21 cellular contexts compared by ENCODE assay signal in the genomic region with DNA sequence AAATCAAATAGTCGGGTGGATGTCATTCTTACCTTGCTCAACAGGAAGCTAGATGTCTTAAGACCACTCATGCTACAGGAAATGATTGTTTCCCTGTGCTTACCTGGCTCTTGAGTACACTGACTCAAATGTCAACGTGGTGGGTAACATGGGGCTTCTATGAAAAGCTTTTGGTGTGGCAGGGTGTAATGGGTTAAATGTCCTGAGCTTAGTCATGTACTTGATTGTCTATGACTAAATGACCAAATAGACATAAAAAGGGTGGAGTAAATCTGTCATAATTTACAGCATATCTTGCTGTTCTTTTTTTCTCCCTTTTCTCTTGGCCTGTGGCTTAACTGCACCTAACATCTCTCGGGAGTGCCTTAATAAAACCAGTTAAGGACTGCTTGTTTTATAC. TPM values are rescaled to one million over a fixed set of nuclear protein-coding genes. Genes with fewer than 3 reads are reported as not detected.
DNase-seq lines count a peak whose midpoint lies in the region; ATAC-seq, FAIRE-seq and TF ChIP-seq lines count a peak whose summit lies in the region.
"Had no signal": no experiment of that assay in that cellular context is flagged by ENCODE, and none has a peak within 500 bp of the region (broad histone marks: within the 10 kb centered on the region; RNA-seq: fewer than 3 reads in every experiment).

No MANE protein-coding gene starts in this region.

- no peaks in the 10 kb centered on the region for H3K27me3 Mint-ChIP-seq in MCF 10A (ENCODE audit: insufficient read depth, unreplicated experiment)
- H3K27me3 Mint-ChIP-seq in activated T-helper 2 cell treated with anti-CD3 and anti-CD28 coated beads, Interferon-gamma antibody, Interleukin-2, Interleukin-4, amounts not matched to agents 10 μg/mL and 5 μg/mL and 100 μg/mL, durations not matched to agents 14 hours and 24 hours and 36 hours (ENCODE audit: low read depth), result peaks cover 17% of the 10 kb centered on the region
- H3K27me3 Mint-ChIP-seq in activated CD8-positive, alpha-beta memory T cell treated with anti-CD3 and anti-CD28 coated beads, Interleukin-2, amount 10 ng/mL, durations not matched to agents 7 days and 5 days, result peaks cover 9% of the 10 kb centered on the region

- POLR2A ChIA-PET in MCF 10A (lab: Yijun Ruan, JAX), result interaction anchor here (0.5 to 3.8 kb wide), 13 partner anchors 14 to 728 kb away, joined by 3 to 33 read pairs (median 3); partner anchors contain the start of gene CCNG2

- no peak for TF ChIP-seq CTCF in MCF 10A (IDR thresholded peaks at IDR 0.05; ENCODE audit: unreplicated experiment)
- TF ChIP-seq CTCF in breast epithelium (IDR thresholded peaks at IDR 0.05), result no peak
- no peak for TF ChIP-seq CTCF in keratinocyte (optimal IDR thresholded peaks at IDR 0.05 in 1 of 3, IDR thresholded peaks at IDR 0.05 in 1 of 3, conservative IDR thresholded peaks at IDR 0.05 in 1 of 3; ENCODE audit: extremely low read depth in 1 of 3, insufficient read depth in 2 of 3, low read length in 3 of 3)
- no peak for TF ChIP-seq CTCF in upper lobe of right lung (IDR thresholded peaks at IDR 0.05)

- no peaks in the 10 kb centered on the region for H3K36me3 Mint-ChIP-seq in MCF 10A (ENCODE audit: insufficient read depth, unreplicated experiment)
- H3K36me3 Mint-ChIP-seq in activated T-helper 2 cell treated with anti-CD3 and anti-CD28 coated beads, Interferon-gamma antibody, Interleukin-2, Interleukin-4, amounts not matched to agents 10 μg/mL and 5 μg/mL and 100 μg/mL, durations not matched to agents 14 hours and 24 hours and 36 hours (ENCODE audit: low read depth), result no peaks in the 10 kb centered on the region
- no peaks in the 10 kb centered on the region for H3K36me3 Mint-ChIP-seq in activated CD8-positive, alpha-beta memory T cell treated with anti-CD3 and anti-CD28 coated beads, Interleukin-2, amount 10 ng/mL, durations not matched to agents 7 days and 5 days
- H3K36me3 Mint-ChIP-seq: brain had no signal

- H3K9me3 Mint-ChIP-seq in MCF 10A (ENCODE audit: unreplicated experiment), result no peaks in the 10 kb centered on the region
- no peaks in the 10 kb centered on the region for H3K9me3 Mint-ChIP-seq in activated T-helper 2 cell treated with anti-CD3 and anti-CD28 coated beads, Interferon-gamma antibody, Interleukin-2, Interleukin-4, amounts not matched to agents 10 μg/mL and 5 μg/mL and 100 μg/mL, durations not matched to agents 14 hours and 24 hours and 36 hours
- H3K9me3 Mint-ChIP-seq in activated CD8-positive, alpha-beta memory T cell treated with anti-CD3 and anti-CD28 coated beads, Interleukin-2, amount 10 ng/mL, durations not matched to agents 7 days and 5 days (ENCODE audit: low read depth), result no peaks in the 10 kb centered on the region
- H3K9me3 Mint-ChIP-seq: effector memory CD8-positive, alpha-beta T cell had no signal

- H3K27me3 ChIP-seq in breast epithelium (no peaks in the 10 kb centered on the region), keratinocyte (ENCODE audit: control insufficient read depth, extremely low read depth, insufficient read depth, low read length) (no peaks in the 10 kb centered on the region), upper lobe of right lung (no peaks in the 10 kb centered on the region)
- H3K27me3 ChIP-seq: Peyer's patch, transverse colon had no signal

- no peak overlapping the region for H3K4me3 Mint-ChIP-seq in MCF 10A (ENCODE audit: unreplicated experiment)
- H3K4me3 Mint-ChIP-seq in activated T-helper 2 cell treated with anti-CD3 and anti-CD28 coated beads, Interferon-gamma antibody, Interleukin-2, Interleukin-4, amounts not matched to agents 10 μg/mL and 5 μg/mL and 100 μg/mL, durations not matched to agents 14 hours and 24 hours and 36 hours (ENCODE audit: low read depth), result no peak overlapping the region
- H3K4me3 Mint-ChIP-seq in activated CD8-positive, alpha-beta memory T cell treated with anti-CD3 and anti-CD28 coated beads, Interleukin-2, amount 10 ng/mL, durations not matched to agents 7 days and 5 days, result no peak overlapping the region
- H3K4me3 Mint-ChIP-seq: brain; effector memory CD8-positive, alpha-beta T cell had no signal

- H3K9me3 ChIP-seq in breast epithelium (no peaks in the 10 kb centered on the region), keratinocyte (ENCODE audit: control insufficient read depth, low read depth, low read length) (no peaks in the 10 kb centered on the region), upper lobe of right lung (no peaks in the 10 kb centered on the region)
- H3K9me3 ChIP-seq: Peyer's patch, transverse colon had no signal

- H3K4me1 Mint-ChIP-seq in MCF 10A (ENCODE audit: insufficient read depth, unreplicated experiment), result peaks cover 25% of the 10 kb centered on the region
- peaks cover 31% of the 10 kb centered on the region for H3K4me1 Mint-ChIP-seq in activated T-helper 2 cell treated with anti-CD3 and anti-CD28 coated beads, Interferon-gamma antibody, Interleukin-2, Interleukin-4, amounts not matched to agents 10 μg/mL and 5 μg/mL and 100 μg/mL, durations not matched to agents 14 hours and 24 hours and 36 hours (ENCODE audit: low read depth)
- peaks cover 12% of the 10 kb centered on the region for H3K4me1 Mint-ChIP-seq in activated CD8-positive, alpha-beta memory T cell treated with anti-CD3 and anti-CD28 coated beads, Interleukin-2, amount 10 ng/mL, durations not matched to agents 7 days and 5 days

- intact Hi-C loops in MCF 10A (cut with micrococcal nuclease), result loop anchor here (2.0 to 10.0 kb wide), 3 partner anchors 43 to 690 kb away; no protein-coding TSS in a partner anchor
- intact Hi-C loops in breast epithelium (cut with DNase I; ENCODE audit: low total_unique reads), result no loop called here
- intact Hi-C loops in activated T-helper 2 cell treated with anti-CD3 and anti-CD28 coated beads, Interferon-gamma antibody, Interleukin-2, Interleukin-4, amounts not matched to agents 10 μg/mL and 5 μg/mL and 100 μg/mL, durations not matched to agents 14 hours and 24 hours and 36 hours (cut with micrococcal nuclease), result loop anchor here (10.0 kb wide), 1 partner anchor 687 kb away; no protein-coding TSS in a partner anchor
- intact Hi-C loops in upper lobe of right lung (cut with DNase I), result no loop called here

- H3K27ac ChIP-seq in breast epithelium, result no peak overlapping the region
- H3K27ac ChIP-seq in keratinocyte (ENCODE audit: control insufficient read depth, insufficient read depth, low read length), result peak overlapping the region; percentile 79
- H3K27ac ChIP-seq in upper lobe of right lung, result no peak overlapping the region
- H3K27ac ChIP-seq: transverse colon had no signal

- no peak for FAIRE-seq in keratinocyte (lab: Jason Lieb, UNC)
- FAIRE-seq: GM19239, K562, kidney had no signal

- no peaks in the 10 kb centered on the region for H3K9me1 ChIP-seq in keratinocyte (ENCODE audit: control insufficient read depth, extremely low read depth, insufficient read depth, low read length)

- no TSS peak for BruUV-seq in MCF 10A (replicated peaks; lab: Mats Ljungman, UMichigan)

- no peak overlapping the region for H2AFZ ChIP-seq in keratinocyte (ENCODE audit: control insufficient read depth, low read length)

- CTCF ChIA-PET in MCF 10A (lab: Yijun Ruan, JAX), result interaction anchor here (0.7 to 10.0 kb wide), 8 partner anchors 8 to 157 kb away, joined by 3 to 102 read pairs (median 6); no protein-coding TSS in a partner anchor
- CTCF ChIA-PET in activated CD8-positive, alpha-beta memory T cell treated with anti-CD3 and anti-CD28 coated beads, Interleukin-2, amount 10 ng/mL, durations not matched to agents 7 days and 5 days (lab: Charles Lee), result interaction anchor here (1.2 to 8.0 kb wide), 3 partner anchors 14 to 155 kb away, joined by 3 to 150 read pairs (median 13); no protein-coding TSS in a partner anchor

- peak overlapping the region; percentile 28 for H3K9ac ChIP-seq in keratinocyte (ENCODE audit: control insufficient read depth, extremely low read depth, insufficient read depth, low read length)

- H3K4me1 ChIP-seq in breast epithelium (no peaks in the 10 kb centered on the region), keratinocyte (ENCODE audit: control insufficient read depth, extremely low read depth, insufficient read depth, low read length) (peaks cover 45% of the 10 kb centered on the region), upper lobe of right lung (no peaks in the 10 kb centered on the region)
- H3K4me1 ChIP-seq: Peyer's patch had no signal

- no peak overlapping the region for H3K27ac Mint-ChIP-seq in MCF 10A (ENCODE audit: low read depth, unreplicated experiment)
- H3K27ac Mint-ChIP-seq in activated T-helper 2 cell treated with anti-CD3 and anti-CD28 coated beads, Interferon-gamma antibody, Interleukin-2, Interleukin-4, amounts not matched to agents 10 μg/mL and 5 μg/mL and 100 μg/mL, durations not matched to agents 14 hours and 24 hours and 36 hours, result peak overlapping the region; percentile 2
- no peak overlapping the region for H3K27ac Mint-ChIP-seq in activated CD8-positive, alpha-beta memory T cell treated with anti-CD3 and anti-CD28 coated beads, Interleukin-2, amount 10 ng/mL, durations not matched to agents 7 days and 5 days
- H3K27ac Mint-ChIP-seq: brain; effector memory CD8-positive, alpha-beta T cell had no signal

- DNase-seq in MCF 10A (ENCODE audit: unreplicated experiment) (peak; percentile 13), breast epithelium (ENCODE audit: low spot score in 2 of 2) (no peak), keratinocyte (ENCODE audit: low read depth, low spot score) (peak; percentile 42), upper lobe of right lung (no peak)
- DNase-seq in activated T-helper 2 cell treated with anti-CD3 and anti-CD28 coated beads, Interferon-gamma antibody, Interleukin-2, Interleukin-4, amounts not matched to agents 10 μg/mL and 5 μg/mL and 100 μg/mL, durations not matched to agents 14 hours and 24 hours and 36 hours (ENCODE audit: low spot score), result no peak
- no peak for DNase-seq in activated CD8-positive, alpha-beta memory T cell treated with anti-CD3 and anti-CD28 coated beads, Interleukin-2, amount 10 ng/mL, durations not matched to agents 7 days and 5 days
- DNase-seq: C1 segment of cervical spinal cord; effector memory CD8-positive, alpha-beta T cell; kidney; NCI-H1436; NCI-H2107; NCI-H524 had no signal

- no peaks in the 10 kb centered on the region for H4K20me1 ChIP-seq in keratinocyte (ENCODE audit: control insufficient read depth, extremely low read depth, insufficient read depth, low read length)

- no peak for TF ChIP-seq POLR2A in breast epithelium (IDR thresholded peaks at IDR 0.05)

- H3K36me3 ChIP-seq in breast epithelium, result no peaks in the 10 kb centered on the region
- H3K36me3 ChIP-seq in keratinocyte (ENCODE audit: control insufficient read depth in 2 of 2, extremely low read depth in 1 of 2, insufficient read depth in 2 of 2, low read length in 2 of 2), result no peaks in the 10 kb centered on the region
- no peaks in the 10 kb centered on the region for H3K36me3 ChIP-seq in upper lobe of right lung
- H3K36me3 ChIP-seq: Peyer's patch, transverse colon had no signal

- dilution Hi-C loops in keratinocyte (cut with MboI; ENCODE audit: extremely low pct_ligation_motif_present, low sequenced_read_pairs), result no loop called here

- H3K79me2 ChIP-seq in keratinocyte (ENCODE audit: control insufficient read depth, insufficient read depth, low read length), result no peaks in the 10 kb centered on the region

- peak overlapping the region; percentile 72 for H3K4me2 ChIP-seq in keratinocyte (ENCODE audit: control insufficient read depth, extremely low read depth, insufficient read depth, low read depth, low read length)

- H3K4me3 ChIP-seq in breast epithelium (no peak overlapping the region), keratinocyte (ENCODE audit: control insufficient read depth in 2 of 3, extremely low read depth in 1 of 3, insufficient read depth in 2 of 3, low read depth in 1 of 3, low read length in 3 of 3) (peak overlapping the region in 2 of 3 experiments; percentile 11 to 33), upper lobe of right lung (no peak overlapping the region)
- H3K4me3 ChIP-seq: K562, Peyer's patch, transverse colon had no signal

- ATAC-seq in upper lobe of right lung (peak; percentile 12), HG03520 (IDR thresholded peaks at IDR 0.05; ENCODE audit: unreplicated experiment) (no peak), HG02870 (IDR thresholded peaks at IDR 0.05; ENCODE audit: unreplicated experiment) (no peak)
- no peak for ATAC-seq in activated CD8-positive, alpha-beta memory T cell treated with anti-CD3 and anti-CD28 coated beads, Interleukin-2, amount 10 ng/mL, durations not matched to agents 7 days and 5 days
- ATAC-seq: effector memory CD8-positive, alpha-beta T cell; HCT116; K562; sciatic nerve had no signal

RNA-seq across cellular contexts. Expression of gene CCNG2, which starts 44.9 kb away (rescaled TPM):
- 23.5 and 28.5 TPM in 2 replicates for total RNA-seq in MCF 10A (2022)
- 100 to 1,000 TPM in 2 of 3 donors, 10 to 100 TPM in 1; 74.1 to 111 (median 107) TPM for total RNA-seq in breast epithelium
- 34.3 and 35.2 TPM in 2 replicates for total RNA-seq in activated T-helper 2 cell treated with anti-CD3 and anti-CD28 coated beads, Interferon-gamma antibody, Interleukin-2, Interleukin-4, amounts not matched to agents 10 μg/mL and 5 μg/mL and 100 μg/mL, durations not matched to agents 14 hours and 24 hours and 36 hours
- 47.4 to 96.9 TPM (median 58.5 TPM) in 3 replicates for polyA plus RNA-seq in keratinocyte
- 70.1 TPM for polyA plus RNA-seq in keratinocyte (2011; ENCODE audit: low read depth)
- polyA plus RNA-seq in keratinocyte (2011; cell fraction: cytosol; rRNA removed), result 46.5 and 83.0 TPM in 2 replicates
- 61.8 and 103 TPM in 2 replicates for polyA plus RNA-seq in keratinocyte (2011; cell fraction: nucleus; rRNA removed)
- 36.4 and 48.4 TPM in 2 replicates for polyA plus RNA-seq in keratinocyte (2012; ENCODE audit: low replicate concordance)
- 6.8 to 52.8 TPM (median 21.1 TPM) in 3 replicates for polyA minus RNA-seq in keratinocyte
- 35.3 TPM for polyA minus RNA-seq in keratinocyte (2011; cell fraction: cytosol; rRNA and poly(A)+ RNA removed)
- 22.1 and 50.5 TPM in 2 replicates for polyA minus RNA-seq in keratinocyte (2011; cell fraction: nucleus; rRNA and poly(A)+ RNA removed)
- total RNA-seq in upper lobe of right lung, result 41.3 TPM
- total RNA-seq in activated CD8-positive, alpha-beta memory T cell treated with anti-CD3 and anti-CD28 coated beads, Interleukin-2, amount 10 ng/mL, durations not matched to agents 7 days and 5 days, result 10 to 100 TPM; 20.8 to 21.6 TPM

Comparison
In these comparisons a context has a peak if more than half of its experiments do, and no peak if none do; other contexts are left out.
1. DNase-seq: peak in MCF 10A (single experiment) and keratinocyte (single experiment); none in breast epithelium (0 of 2), activated T-helper 2 cell treated with anti-CD3 and anti-CD28 coated beads, Interferon-gamma antibody, Interleukin-2, Interleukin-4, amounts not matched to agents 10 μg/mL and 5 μg/mL and 100 μg/mL, durations not matched to agents 14 hours and 24 hours and 36 hours (single experiment), upper lobe of right lung (single experiment) and activated CD8-positive, alpha-beta memory T cell treated with anti-CD3 and anti-CD28 coated beads, Interleukin-2, amount 10 ng/mL, durations not matched to agents 7 days and 5 days (single experiment).
2. intact Hi-C loops: an anchor here in MCF 10A (2.0 to 10.0 kb wide) and activated T-helper 2 cell treated with anti-CD3 and anti-CD28 coated beads, Interferon-gamma antibody, Interleukin-2, Interleukin-4, amounts not matched to agents 10 μg/mL and 5 μg/mL and 100 μg/mL, durations not matched to agents 14 hours and 24 hours and 36 hours (10.0 kb wide); none called in breast epithelium and upper lobe of right lung.
3. H3K4me3 ChIP-seq: peak in keratinocyte (2 of 3); none in breast epithelium (0 of 3) and upper lobe of right lung (single experiment).